9 cellular contexts compared by ENCODE assay signal in genomic region chr1:167518331-167518700, GRCh38. TPM values are rescaled to one million over a fixed set of nuclear protein-coding genes. Genes with fewer than 3 reads are reported as not detected.
DNase-seq lines count a peak whose midpoint lies in the region.
"Had no signal": no experiment of that assay in that cellular context is flagged by ENCODE, and none has a peak within 500 bp of the region (broad histone marks: within the 10 kb centered on the region; RNA-seq: fewer than 3 reads in every experiment).

Gene CD247, minus strand, starts transcription at chr1:167518529. Its CDS starts 64 bp downstream, at chr1:167518465.

- no peaks in the 10 kb centered on the region for H3K36me3 ChIP-seq in urinary bladder (ENCODE audit: insufficient read depth)

- DNase-seq in NK-92 treated with Interleukin-12 subunit alpha and Interleukin-12 subunit beta, amount 100 ng/mL, for 24 hours (lab: John Stamatoyannopoulos, UW) = peak; percentile 64
- DNase-seq in NK-92 (lab: John Stamatoyannopoulos, UW; ENCODE audit: unreplicated experiment) (no peak), activated gamma-delta T cell (lab: John Stamatoyannopoulos, UW) (peak; percentile 11), ACHN (no peak), A172 (ENCODE audit: low spot score) (no peak), NCI-H526 treated with DMSO at 0.1 percent for 48 hours (lab: John Stamatoyannopoulos, UW) (no peak)

- 84% methylated on average over 14 of the region's 14 CpGs for WGBS in urinary bladder

- peak within 1 kb of the TSS; percentile 14 to 41 (median 23) for H3K4me3 ChIP-seq in skin epidermis
- H3K4me3 ChIP-seq in urinary bladder (ENCODE audit: low read depth, low read length) = peak within 1 kb of the TSS; percentile 6

- in situ Hi-C loops in ACHN (cut with HindIII; ENCODE audit: low pct_ligation_motif_present, low pct_unique_long_range_greater_than_20kb, low sequenced_read_pairs) = no loop called here

- H3K27ac ChIP-seq in skin epidermis = peak within 1 kb of the TSS in 16 of 21 experiments; percentile 19 to 89 (median 67)
- no peak within 1 kb of the TSS for H3K27ac ChIP-seq in urinary bladder (ENCODE audit: low read depth)
- H3K27ac ChIP-seq: 22Rv1 had no signal

- H3K4me1 ChIP-seq in urinary bladder (ENCODE audit: insufficient read depth) = no peaks in the 10 kb centered on the region

RNA-seq across cellular contexts. Expression of gene CD247, which starts in this region (rescaled TPM):
- total RNA-seq in urinary bladder = 1.3 TPM
- 1.8 TPM for polyA plus RNA-seq in urinary bladder
- total RNA-seq in A172 (2014; rRNA removed; shearing (Covaris generic)) = 0.26 TPM in 1 of 2 replicates, not detected in the other

Comparison
In these comparisons a context has a peak if more than half of its experiments do, and no peak if none do; other contexts are left out.
1. DNase-seq: peak in NK-92 treated with Interleukin-12 subunit alpha and Interleukin-12 subunit beta, amount 100 ng/mL, for 24 hours (single experiment) and activated gamma-delta T cell (single experiment); none in NK-92 (single experiment), ACHN (single experiment), A172 (single experiment) and NCI-H526 treated with DMSO at 0.1 percent for 48 hours (single experiment).